19 cellular contexts compared by ENCODE assay signal in genomic region chr2:68372435-68372834, GRCh38. TPM values are rescaled to one million over a fixed set of nuclear protein-coding genes. Genes with fewer than 3 reads are reported as not detected.
DNase-seq lines count a peak whose midpoint lies in the region; ATAC-seq and TF ChIP-seq lines count a peak whose summit lies in the region.
"Had no signal": no experiment of that assay in that cellular context is flagged by ENCODE, and none has a peak within 500 bp of the region (broad histone marks: within the 10 kb centered on the region; RNA-seq: fewer than 3 reads in every experiment).

No MANE protein-coding gene starts in this region.

- H3K27ac Mint-ChIP-seq in CD14-positive monocyte = peak overlapping the region in 4 of 7 donors; percentile 8 to 82 (median 42)
- H3K27ac Mint-ChIP-seq in naive thymus-derived CD4-positive, alpha-beta T cell = no peak overlapping the region
- H3K27ac Mint-ChIP-seq in activated CD4-positive, alpha-beta T cell treated with anti-CD3 and anti-CD28 coated beads, Interleukin-2, amount 10 ng/mL, durations not matched to agents 7 days and 5 days = no peak overlapping the region

- H3K27me3 ChIP-seq in GM06990 (replicated peaks; ENCODE audit: control insufficient read depth, insufficient read depth, low read length) (no peaks in the 10 kb centered on the region), Karpas-422 (ENCODE audit: low read length) (no peaks in the 10 kb centered on the region)
- H3K27me3 ChIP-seq in naive thymus-derived CD4-positive, alpha-beta T cell (ENCODE audit: control insufficient read depth in 2 of 2, insufficient read depth in 2 of 2, low read length in 2 of 2) = no peaks in the 10 kb centered on the region
- H3K27me3 ChIP-seq: BE2C, MG63 had no signal

- no peaks in the 10 kb centered on the region for H3K9me3 ChIP-seq in Karpas-422 (ENCODE audit: low read length)
- no peaks in the 10 kb centered on the region for H3K9me3 ChIP-seq in naive thymus-derived CD4-positive, alpha-beta T cell (ENCODE audit: control insufficient read depth in 2 of 3, low read length in 3 of 3)
- H3K9me3 ChIP-seq: BE2C, MG63 had no signal

- no peaks in the 10 kb centered on the region for H3K9me3 Mint-ChIP-seq in CD14-positive monocyte
- peaks cover 0 to 10% (median 0%) of the 10 kb centered on the region in 11 donors for H3K9me3 Mint-ChIP-seq in naive thymus-derived CD4-positive, alpha-beta T cell
- H3K9me3 Mint-ChIP-seq in activated CD4-positive, alpha-beta T cell treated with anti-CD3 and anti-CD28 coated beads, Interleukin-2, amount 10 ng/mL, durations not matched to agents 7 days and 5 days = no peaks in the 10 kb centered on the region

- intact Hi-C loops in CD14-positive monocyte (cut with micrococcal nuclease) = no loop called here
- intact Hi-C loops in naive thymus-derived CD4-positive, alpha-beta T cell (cut with micrococcal nuclease) = no loop called here

- peaks cover 100% of the 10 kb centered on the region for H3K4me1 ChIP-seq in Karpas-422 (ENCODE audit: low read length)
- H3K4me1 ChIP-seq in naive thymus-derived CD4-positive, alpha-beta T cell (ENCODE audit: control insufficient read depth in 2 of 2, insufficient read depth in 2 of 2, low read length in 2 of 2) = peaks cover 0 to 65% of the 10 kb centered on the region in 2 donors
- H3K4me1 ChIP-seq: BE2C had no signal

- POLR2A ChIA-PET in naive thymus-derived CD4-positive, alpha-beta T cell (lab: Charles Lee) = interaction anchor here (0.7 kb wide), 1 partner anchor 396 kb away, joined by 3 read pairs; no protein-coding TSS in a partner anchor
- POLR2A ChIA-PET in activated CD4-positive, alpha-beta T cell treated with anti-CD3 and anti-CD28 coated beads, Interleukin-2, amount 10 ng/mL, durations not matched to agents 7 days and 5 days (lab: Charles Lee) = no interaction called here

- H3K79me2 ChIP-seq in Karpas-422 (ENCODE audit: low read length) = peaks cover 99% of the 10 kb centered on the region

- H3K4me3 Mint-ChIP-seq in CD14-positive monocyte = no peak overlapping the region
- H3K4me3 Mint-ChIP-seq in naive thymus-derived CD4-positive, alpha-beta T cell = no peak overlapping the region
- H3K4me3 Mint-ChIP-seq in activated CD4-positive, alpha-beta T cell treated with anti-CD3 and anti-CD28 coated beads, Interleukin-2, amount 10 ng/mL, durations not matched to agents 7 days and 5 days = no peak overlapping the region

- ATAC-seq in naive thymus-derived CD4-positive, alpha-beta T cell = no peak
- ATAC-seq in GM21723 (IDR thresholded peaks at IDR 0.05; ENCODE audit: unreplicated experiment) (no peak), GM18861 (IDR thresholded peaks at IDR 0.05; ENCODE audit: unreplicated experiment) (no peak)
- ATAC-seq: HepG2, Panc1 had no signal

- H3K27ac ChIP-seq in Karpas-422 (ENCODE audit: low read length) = peak overlapping the region; percentile 96
- H3K27ac ChIP-seq in naive thymus-derived CD4-positive, alpha-beta T cell (ENCODE audit: low read depth, low read length) = no peak overlapping the region
- H3K27ac ChIP-seq: KMS-11 had no signal

- peak overlapping the region; percentile 90 for H3K4me2 ChIP-seq in Karpas-422 (ENCODE audit: low read depth, low read length, poor library complexity, severe bottlenecking)

- no peaks in the 10 kb centered on the region for H3K9me2 ChIP-seq in Karpas-422 (replicated peaks; ENCODE audit: insufficient read depth, low read length)

- H4K20me1 ChIP-seq in Karpas-422 (ENCODE audit: insufficient read depth, low read depth, low read length) = peaks cover under 1% of the 10 kb centered on the region; the same call in 1 of the 2 replicates

- H3K36me3 ChIP-seq in GM06990 (ENCODE audit: control insufficient read depth, insufficient read depth, low read length) (peaks cover 1% of the 10 kb centered on the region), Karpas-422 (ENCODE audit: insufficient read depth, low read length) (peaks cover 54% of the 10 kb centered on the region)
- no peaks in the 10 kb centered on the region for H3K36me3 ChIP-seq in naive thymus-derived CD4-positive, alpha-beta T cell (ENCODE audit: control insufficient read depth in 2 of 3, insufficient read depth in 3 of 3, low read length in 3 of 3)
- H3K36me3 ChIP-seq: BE2C, MG63 had no signal

- no peak for TF ChIP-seq CTCF in CD14-positive monocyte (IDR thresholded peaks at IDR 0.05)
- TF ChIP-seq CTCF in GM06990 (IDR thresholded peaks at IDR 0.05; ENCODE audit: insufficient read depth, low read length, poor library complexity, severe bottlenecking) = no peak

- no peak overlapping the region for H2AFZ ChIP-seq in Karpas-422 (ENCODE audit: low read length)

- DNase-seq in CD14-positive monocyte (ENCODE audit: low spot score) (no peak), GM06990 (ENCODE audit: extremely low read depth, insufficient read length) (no peak), Karpas-422 (no peak), middle frontal gyrus (ENCODE audit: extremely low spot score, low spot score) (no peak)
- no peak for DNase-seq in naive thymus-derived CD4-positive, alpha-beta T cell
- DNase-seq in activated CD4-positive, alpha-beta T cell treated with anti-CD3 and anti-CD28 coated beads, Interleukin-2, amount 10 ng/mL, durations not matched to agents 7 days and 5 days = no peak
- DNase-seq: BE2C, GF-D8, MG63, NCI-H1092, NCI-H146, NCI-H524, T-cell had no signal

- peaks cover 84% of the 10 kb centered on the region for H3K4me1 Mint-ChIP-seq in CD14-positive monocyte
- peaks cover 0 to 18% (median 9%) of the 10 kb centered on the region in 7 donors for H3K4me1 Mint-ChIP-seq in naive thymus-derived CD4-positive, alpha-beta T cell
- peaks cover 11% of the 10 kb centered on the region for H3K4me1 Mint-ChIP-seq in activated CD4-positive, alpha-beta T cell treated with anti-CD3 and anti-CD28 coated beads, Interleukin-2, amount 10 ng/mL, durations not matched to agents 7 days and 5 days

- H3K4me3 ChIP-seq in GM06990 (replicated peaks; ENCODE audit: low read depth, low read length) (peak overlapping the region; percentile 17; the same call in 1 of the 2 replicates), Karpas-422 (ENCODE audit: low read length) (peak overlapping the region; percentile 32)
- peak overlapping the region; percentile 2 for H3K4me3 ChIP-seq in naive thymus-derived CD4-positive, alpha-beta T cell (ENCODE audit: low read length)
- H3K4me3 ChIP-seq: MG63 had no signal

- peaks cover 0 to 4% (median 0%) of the 10 kb centered on the region in 3 donors for H3K27me3 Mint-ChIP-seq in CD14-positive monocyte (ENCODE audit: low read depth in 3 of 3)
- H3K27me3 Mint-ChIP-seq in naive thymus-derived CD4-positive, alpha-beta T cell = peaks cover 0 to 46% (median 4%) of the 10 kb centered on the region in 5 donors
- peaks cover 25% of the 10 kb centered on the region for H3K27me3 Mint-ChIP-seq in activated CD4-positive, alpha-beta T cell treated with anti-CD3 and anti-CD28 coated beads, Interleukin-2, amount 10 ng/mL, durations not matched to agents 7 days and 5 days

- peaks cover 66 to 68% of the 10 kb centered on the region in 2 donors for H3K36me3 Mint-ChIP-seq in CD14-positive monocyte
- H3K36me3 Mint-ChIP-seq in naive thymus-derived CD4-positive, alpha-beta T cell = peaks cover 0 to 15% (median 0%) of the 10 kb centered on the region in 5 donors
- H3K36me3 Mint-ChIP-seq in activated CD4-positive, alpha-beta T cell treated with anti-CD3 and anti-CD28 coated beads, Interleukin-2, amount 10 ng/mL, durations not matched to agents 7 days and 5 days (ENCODE audit: low read depth) = no peaks in the 10 kb centered on the region

- CTCF ChIA-PET in naive thymus-derived CD4-positive, alpha-beta T cell (lab: Charles Lee) = no interaction called here
- CTCF ChIA-PET in activated CD4-positive, alpha-beta T cell treated with anti-CD3 and anti-CD28 coated beads, Interleukin-2, amount 10 ng/mL, durations not matched to agents 7 days and 5 days (lab: Charles Lee) = interaction anchor here (0.7 kb wide), 1 partner anchor 86 kb away, joined by 3 read pairs; no protein-coding TSS in a partner anchor

- peak overlapping the region; percentile 40 for H3K9ac ChIP-seq in Karpas-422 (ENCODE audit: low read length)
- H3K9ac ChIP-seq: KMS-11 had no signal

RNA-seq across cellular contexts. Expression of gene PLEK, which starts 7.4 kb away (rescaled TPM):
- 100 to 1,000 TPM; 351 to 403 TPM for polyA plus RNA-seq in CD14-positive monocyte
- 224 and 232 TPM in 2 replicates for total RNA-seq in Karpas-422 (2014; rRNA removed; shearing (Covaris generic); ENCODE audit: low replicate concordance)
- 100 to 1,000 TPM in 1 of 5 experiments, 10 to 100 TPM in 1, 1 to 10 TPM in 3; 1.2 to 210 (median 3.9) TPM for total RNA-seq in naive thymus-derived CD4-positive, alpha-beta T cell
- under 1 TPM; 0.37 to 0.79 TPM for polyA plus RNA-seq in naive thymus-derived CD4-positive, alpha-beta T cell
- total RNA-seq in activated CD4-positive, alpha-beta T cell treated with anti-CD3 and anti-CD28 coated beads, Interleukin-2, amount 10 ng/mL, durations not matched to agents 7 days and 5 days = under 1 TPM; 0.40 to 0.60 TPM
- total RNA-seq: H1, HepG2 had no signal
- polyA plus RNA-seq: H1, HepG2 had no signal

RNA-seq across cellular contexts. Expression of gene CNRIP1, which starts 52.7 kb away (rescaled TPM):
- polyA plus RNA-seq in CD14-positive monocyte = under 1 TPM; 0.17 to 0.53 TPM
- total RNA-seq in Karpas-422 (2014; rRNA removed; shearing (Covaris generic); ENCODE audit: low replicate concordance) = 2.8 TPM in 1 of 2 replicates, not detected in the other
- total RNA-seq in naive thymus-derived CD4-positive, alpha-beta T cell = under 1 TPM in 3 of 5 experiments, not detected in 2; 0.19 to 0.78 (median 0.38) TPM
- not detected for polyA plus RNA-seq in naive thymus-derived CD4-positive, alpha-beta T cell
- total RNA-seq in activated CD4-positive, alpha-beta T cell treated with anti-CD3 and anti-CD28 coated beads, Interleukin-2, amount 10 ng/mL, durations not matched to agents 7 days and 5 days = not detected
- total RNA-seq: HepG2 had no signal
- polyA plus RNA-seq: HepG2 had no signal

Comparison
In these comparisons a context has a peak if more than half of its experiments do, and no peak if none do; other contexts are left out.
1. H3K27ac Mint-ChIP-seq: peak in CD14-positive monocyte (4 of 7); none in naive thymus-derived CD4-positive, alpha-beta T cell (0 of 9) and activated CD4-positive, alpha-beta T cell treated with anti-CD3 and anti-CD28 coated beads, Interleukin-2, amount 10 ng/mL, durations not matched to agents 7 days and 5 days (single experiment).
2. Peak in every context shown above with its lines, with median percentiles within 50 percentile points of each other: H3K4me3 ChIP-seq.